ENCODE assay signal across 8 cellular contexts in genomic region chr7:126856691-126857291, GRCh38.
A peak's percentile ranks its signal among the peaks of the same experiment; 100 is the strongest.
DNase-seq lines count a peak whose midpoint lies in the region; ATAC-seq and TF ChIP-seq lines count a peak whose summit lies in the region.

No MANE protein-coding gene starts in this region.

- TF ChIP-seq RAD21 in liver (IDR thresholded peaks at IDR 0.05) = peak; percentile 69 to 71

- no peak for DNase-seq in left ventricle myocardium inferior
- DNase-seq in right atrium auricular region (ENCODE audit: low spot score) = no peak
- no peak for DNase-seq in GOT3 (lab: John Stamatoyannopoulos, UW)
- no peak for DNase-seq in AG08396 (ENCODE audit: low spot score)
- DNase-seq in left cardiac atrium = no peak

- no peak overlapping the region for H3K9ac ChIP-seq in liver (ENCODE audit: low read depth in 1 of 2, low read length in 2 of 2)

- peak; percentile 68 for ATAC-seq in HG03045 (IDR thresholded peaks at IDR 0.05; ENCODE audit: unreplicated experiment)
- ATAC-seq in SK-N-SH treated with all-trans-retinoic acid at 6 μM for 48 hours = peak; percentile 44; the same call in 2 of the 3 replicates
- ATAC-seq in left cardiac atrium = no peak

- WGBS in liver = 47% methylated on average over 2 of the region's 2 CpGs

- no peaks in the 10 kb centered on the region for H3K27me3 ChIP-seq in left ventricle myocardium inferior (ENCODE audit: low read depth)
- no peaks in the 10 kb centered on the region for H3K27me3 ChIP-seq in right atrium auricular region
- H3K27me3 ChIP-seq in liver (ENCODE audit: control insufficient read depth in 4 of 4, insufficient read depth in 4 of 4, low read length in 3 of 4) = no peaks in the 10 kb centered on the region

- H3K36me3 ChIP-seq in left ventricle myocardium inferior (no peaks in the 10 kb centered on the region), right atrium auricular region (no peaks in the 10 kb centered on the region), liver (ENCODE audit: control insufficient read depth in 4 of 4, insufficient read depth in 3 of 4, low read depth in 1 of 4, low read length in 3 of 4) (no peaks in the 10 kb centered on the region)

- H3K4me3 ChIP-seq in left ventricle myocardium inferior = no peak overlapping the region
- H3K4me3 ChIP-seq in right atrium auricular region = no peak overlapping the region
- no peak overlapping the region for H3K4me3 ChIP-seq in liver (ENCODE audit: low read depth in 1 of 3, low read length in 3 of 3)

- no peaks in the 10 kb centered on the region for H3K4me1 ChIP-seq in left ventricle myocardium inferior
- H3K4me1 ChIP-seq in right atrium auricular region = no peaks in the 10 kb centered on the region
- H3K4me1 ChIP-seq in liver (ENCODE audit: control insufficient read depth in 4 of 4, insufficient read depth in 4 of 4, low read length in 3 of 4) = no peaks in the 10 kb centered on the region

- intact Hi-C loops in left ventricle myocardium inferior (cut with micrococcal nuclease) (no loop called here), left cardiac atrium (cut with DNase I) (no loop called here)

- TF ChIP-seq CTCF in left ventricle myocardium inferior (IDR thresholded peaks at IDR 0.05; ENCODE audit: borderline replicate concordance) (peak; percentile 55), right atrium auricular region (IDR thresholded peaks at IDR 0.05) (peak in 1 of 2 donors; percentile 43), liver (IDR thresholded peaks at IDR 0.05; ENCODE audit: low read depth, low read length, missing input control) (peak; percentile 56)

- H3K27ac ChIP-seq in left ventricle myocardium inferior (replicated peaks) (no peak overlapping the region), right atrium auricular region (no peak overlapping the region), liver (ENCODE audit: low read depth in 1 of 2, low read length in 2 of 2) (no peak overlapping the region)

- H3K9me3 ChIP-seq in left ventricle myocardium inferior (replicated peaks) (no peaks in the 10 kb centered on the region), right atrium auricular region (no peaks in the 10 kb centered on the region), liver (ENCODE audit: control insufficient read depth in 4 of 4, low read length in 3 of 4) (no peaks in the 10 kb centered on the region)

TF ChIP-seq in SK-N-SH treated with all-trans-retinoic acid at 6 μM for 48 hours, 23 proteins besides CTCF, POLR2A, EP300 and RAD21:
- TF ChIP-seq POU6F1 (CRISPR knock-in tag; IDR thresholded peaks at IDR 0.05; ENCODE audit: borderline replicate concordance, low read depth) (no peak), ZFP30 (CRISPR knock-in tag; IDR thresholded peaks at IDR 0.05) (no peak), ZFP3 (CRISPR knock-in tag; IDR thresholded peaks at IDR 0.05) (no peak), PATZ1 (CRISPR knock-in tag; IDR thresholded peaks at IDR 0.05; ENCODE audit: borderline replicate concordance) (no peak), ZNF8 (CRISPR knock-in tag; IDR thresholded peaks at IDR 0.05) (no peak), ZNF70 (CRISPR knock-in tag; IDR thresholded peaks at IDR 0.05) (no peak)
TF ChIP-seq in SK-N-SH treated with all-trans-retinoic acid at 6 μM for 48 hours: peak in this region for 0.

TF ChIP-seq in liver, 16 proteins besides CTCF, POLR2A, EP300 and RAD21:
- TF ChIP-seq FOXA1 (IDR thresholded peaks at IDR 0.05) (no peak), ATF3 (IDR thresholded peaks at IDR 0.05) (no peak), ZBTB33 (IDR thresholded peaks at IDR 0.05) (no peak), TAF1 (conservative IDR thresholded peaks at IDR 0.05) (no peak), NR2F2 (IDR thresholded peaks at IDR 0.05) (no peak), JUND (IDR thresholded peaks at IDR 0.05) (no peak)

Comparison
In these comparisons a context has a peak if more than half of its experiments do, and no peak if none do; other contexts are left out.
1. ATAC-seq: peak in HG03045 (single experiment) and SK-N-SH treated with all-trans-retinoic acid at 6 μM for 48 hours (single experiment); none in left cardiac atrium (0 of 2).